In the genomic region with DNA sequence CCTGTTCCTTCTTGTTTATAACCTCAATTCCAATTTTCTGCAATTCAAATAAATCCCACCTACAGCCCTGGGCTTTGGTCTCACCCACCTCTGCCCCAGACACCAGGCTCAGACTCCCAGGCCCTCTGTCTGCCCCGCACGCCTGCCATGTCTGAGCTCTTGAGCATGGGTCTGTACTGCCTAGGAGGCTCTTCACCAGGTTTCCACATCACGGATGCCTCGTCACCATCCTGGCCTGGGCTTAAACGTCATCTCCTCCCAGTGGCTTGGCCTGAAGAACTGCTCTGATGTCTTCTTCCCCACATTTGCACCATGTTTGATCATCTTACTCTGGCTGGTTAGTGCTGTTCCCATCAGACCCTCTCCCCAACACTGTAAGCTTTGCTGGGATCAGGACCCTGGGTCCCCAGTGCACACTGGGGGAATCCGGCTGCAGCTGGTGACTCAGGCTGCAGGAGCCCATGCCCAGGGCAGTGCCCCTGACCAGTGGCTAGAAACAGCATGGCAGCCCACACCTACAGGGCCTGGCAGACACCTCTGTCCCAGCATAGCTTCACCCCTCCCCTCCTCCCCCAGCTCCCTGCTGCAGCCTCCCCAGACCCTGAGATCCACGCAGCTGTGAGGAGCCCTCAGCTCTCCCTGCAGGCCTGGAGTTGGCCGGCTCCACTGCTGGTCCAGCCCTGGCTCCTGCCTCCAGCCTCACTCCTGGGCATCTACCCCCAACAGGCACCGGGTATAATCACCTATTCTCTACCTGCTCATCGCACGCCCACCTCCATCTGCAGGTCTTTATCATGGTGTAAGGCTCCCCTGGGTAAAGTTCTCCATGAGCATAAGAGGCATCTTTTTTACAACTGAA, we compare ENCODE assay signal across 20 cellular contexts.
"Had no signal": no experiment of that assay in that cellular context is flagged by ENCODE, and none has a peak within 500 bp of the region (broad histone marks: within the 10 kb centered on the region; RNA-seq: fewer than 3 reads in every experiment).

No MANE protein-coding gene starts in this region.

- H3K4me1 ChIP-seq: body of pancreas, suprapubic skin, tibial artery had no signal

- H3K27ac ChIP-seq: body of pancreas, epithelial cell of prostate, neutrophil, ovary, suprapubic skin, tibial artery had no signal

- ATAC-seq: body of pancreas; left ventricle myocardium superior; naive thymus-derived CD4-positive, alpha-beta T cell; sciatic nerve had no signal

- H3K27me3 ChIP-seq: body of pancreas, neutrophil, ovary, tibial artery had no signal

- DNase-seq: activated CD4-positive, alpha-beta memory T cell treated with anti-CD3 and anti-CD28 coated beads, Interleukin-2, amount 10 ng/mL, durations not matched to agents 7 days and 5 days; activated CD4-positive, alpha-beta T cell treated with anti-CD3 and anti-CD28 coated beads for 1 hour; activated CD4-positive, alpha-beta T cell treated with anti-CD3 and anti-CD28 coated beads, Interleukin-2, amount 10 ng/mL, durations not matched to agents 7 days and 5 days; activated naive CD4-positive, alpha-beta T cell treated with Interleukin-2 at 50 U/mL for 16 hours; activated T-cell treated with anti-CD3 and anti-CD28 coated beads, Interleukin-2, amount 50 U/mL, for 48 hours; anterior cingulate cortex; body of pancreas; dermis blood vessel endothelial cell; effector CD8-positive, alpha-beta T cell; left ventricle myocardium superior; naive thymus-derived CD4-positive, alpha-beta T cell; ovary; small intestine; stimulated activated CD4-positive, alpha-beta T cell treated with anti-CD3 and anti-CD28 coated beads, Interleukin-4, amount 100 ng/mL, for 24 hours; stimulated activated naive CD4-positive, alpha-beta T cell; tibial artery had no signal

- H3K36me3 ChIP-seq: neutrophil, ovary, suprapubic skin, tibial artery had no signal

- H3K9me3 ChIP-seq: body of pancreas, neutrophil, ovary, tibial artery had no signal

- H3K4me3 ChIP-seq: body of pancreas, ovary, suprapubic skin, tibial artery had no signal
